8 cellular contexts compared by ENCODE assay signal in genomic region chr3:49674491-49674983, GRCh38. TPM values are rescaled to one million over a fixed set of nuclear protein-coding genes. Genes with fewer than 3 reads are reported as not detected.
DNase-seq lines count a peak whose midpoint lies in the region; ATAC-seq and TF ChIP-seq lines count a peak whose summit lies in the region.

No MANE protein-coding gene starts in this region.

- peak; percentile 19 for ATAC-seq in GM18520 (IDR thresholded peaks at IDR 0.05; ENCODE audit: unreplicated experiment)
- ATAC-seq in HG02943 (IDR thresholded peaks at IDR 0.05; ENCODE audit: low read depth, unreplicated experiment), result peak; percentile 4

- peaks cover 7% of the 10 kb centered on the region for H3K4me1 ChIP-seq in rectal smooth muscle tissue (ENCODE audit: control insufficient read depth, insufficient read depth, low read length)

- H3K9ac ChIP-seq in rectal smooth muscle tissue (ENCODE audit: low read length), result peak overlapping the region; percentile 77

- H3K36me3 ChIP-seq in rectal smooth muscle tissue (ENCODE audit: control insufficient read depth, insufficient read depth, low read length), result peaks cover 25% of the 10 kb centered on the region

- intact Hi-C loops in posterior vena cava (cut with DNase I), result loop anchor here in 1 of 2 donors (5.0 kb wide), 1 partner anchor 137 kb away; no protein-coding TSS in a partner anchor

- no peak for TF ChIP-seq CTCF in WI38 (IDR thresholded peaks at IDR 0.05; ENCODE audit: low read depth, low read length)
- TF ChIP-seq CTCF in fibroblast of pulmonary artery (IDR thresholded peaks at IDR 0.05; ENCODE audit: low read length, missing control alignments), result no peak

- peak overlapping the region; percentile 89 for H3K27ac ChIP-seq in rectal smooth muscle tissue (ENCODE audit: low read depth, low read length)

- no peaks in the 10 kb centered on the region for H3K27me3 ChIP-seq in rectal smooth muscle tissue (ENCODE audit: control insufficient read depth, insufficient read depth, low read length)

- DNase-seq in fibroblast of pulmonary artery (ENCODE audit: low read depth) (no peak), posterior vena cava (ENCODE audit: low spot score) (no peak), NCI-H187 (lab: John Stamatoyannopoulos, UW) (no peak), DMS79 treated with DMSO at 0.1 percent for 48 hours (lab: John Stamatoyannopoulos, UW) (no peak)

- H3K4me3 ChIP-seq in WI38 (ENCODE audit: low read depth, low read length), result peak overlapping the region; percentile 81
- peak overlapping the region; percentile 76 for H3K4me3 ChIP-seq in fibroblast of pulmonary artery (replicated peaks; ENCODE audit: low read depth, low read length)
- peak overlapping the region; percentile 88 for H3K4me3 ChIP-seq in rectal smooth muscle tissue (ENCODE audit: low read length)

RNA-seq across cellular contexts. Expression of gene APEH, which starts 0.4 kb away (rescaled TPM):
- 10 to 100 TPM; 51.8 to 52.5 TPM for total RNA-seq in posterior vena cava

RNA-seq across cellular contexts. Expression of gene MST1, which starts 14.7 kb away (rescaled TPM):
- total RNA-seq in posterior vena cava, result 1 to 10 TPM; 3.0 to 9.1 TPM

RNA-seq across cellular contexts. Expression of gene RNF123, which starts 14.8 kb away (rescaled TPM):
- total RNA-seq in posterior vena cava, result 10 to 100 TPM; 28.3 to 29.5 TPM

RNA-seq across cellular contexts. Expression of gene AMIGO3, which starts 44.9 kb away (rescaled TPM):
- not detected for total RNA-seq in posterior vena cava

RNA-seq across cellular contexts. Expression of gene GMPPB, which starts 49.2 kb away (rescaled TPM):
- total RNA-seq in posterior vena cava, result 10 to 100 TPM; 28.8 to 29.6 TPM
